In genomic region chr17:65417406-65418221, GRCh38 we compare ENCODE assay signal across 29 cellular contexts.
DNase-seq lines count a peak whose midpoint lies in the region; ATAC-seq, FAIRE-seq and TF ChIP-seq lines count a peak whose summit lies in the region.
"Had no signal": no experiment of that assay in that cellular context is flagged by ENCODE, and none has a peak within 500 bp of the region (broad histone marks: within the 10 kb centered on the region; RNA-seq: fewer than 3 reads in every experiment).

No MANE protein-coding gene starts in this region.

- H2AFZ ChIP-seq in HepG2 (ENCODE audit: low read length): no peak overlapping the region

- intact Hi-C loops in HepG2 (cut with micrococcal nuclease; ENCODE audit: unreplicated experiment) (loop anchor here (5.0 kb wide), 1 partner anchor 380 kb away; no protein-coding TSS in a partner anchor), right lobe of liver (cut with DNase I) (no loop called here), thyroid gland (cut with DNase I) (no loop called here)

- H3K9me3 ChIP-seq in HepG2 (ENCODE audit: low read length): no peaks in the 10 kb centered on the region
- H3K9me3 ChIP-seq in right lobe of liver: no peaks in the 10 kb centered on the region
- no peaks in the 10 kb centered on the region for H3K9me3 ChIP-seq in gastroesophageal sphincter
- H3K9me3 ChIP-seq in thyroid gland: no peaks in the 10 kb centered on the region

- H3K4me1 ChIP-seq in HepG2 (ENCODE audit: insufficient read depth, low read length): no peaks in the 10 kb centered on the region
- H3K4me1 ChIP-seq in right lobe of liver: no peaks in the 10 kb centered on the region
- H3K4me1 ChIP-seq in gastroesophageal sphincter: no peaks in the 10 kb centered on the region
- H3K4me1 ChIP-seq in thyroid gland: no peaks in the 10 kb centered on the region

- TF ChIP-seq CTCF in HepG2 (CRISPR knock-in tag; IDR thresholded peaks at IDR 0.05) (no peak), right lobe of liver (IDR thresholded peaks at IDR 0.05) (no peak), cardiac fibroblast (IDR thresholded peaks at IDR 0.05; ENCODE audit: low read depth, low read length) (no peak), gastroesophageal sphincter (IDR thresholded peaks at IDR 0.05) (no peak), thyroid gland (IDR thresholded peaks at IDR 0.05) (no peak)

- no peak for DNase-seq in HepG2 (ENCODE audit: low spot score)
- DNase-seq in right lobe of liver: no peak
- DNase-seq in cardiac fibroblast (ENCODE audit: low read depth in 2 of 2): peak; percentile 42 to 56
- no peak for DNase-seq in stimulated activated CD4-positive, alpha-beta T cell treated with anti-CD3 and anti-CD28 coated beads, Interleukin-4, amount 100 ng/mL, for 4 hours
- DNase-seq in thyroid gland: no peak
- DNase-seq in activated CD8-positive, alpha-beta memory T cell treated with anti-CD3 and anti-CD28 coated beads, Interleukin-2, amount 50 U/mL, for 4 hours: no peak
- no peak for DNase-seq in NCI-H1092 (lab: John Stamatoyannopoulos, UW)
- DNase-seq: 8988T; activated CD4-positive, alpha-beta T cell treated with anti-CD3 and anti-CD28 coated beads for 1 hour; activated CD8-positive, alpha-beta T cell treated with anti-CD3 and anti-CD28 coated beads for 36 hours; activated naive CD4-positive, alpha-beta T cell treated with anti-CD3 and anti-CD28 coated beads for 36 hours; AML-193; amniotic stem cell; brain microvascular endothelial cell; CD8-positive, alpha-beta T cell; H9; head of caudate nucleus; left ventricle myocardium superior; NCI-H1436; NCI-H226; NCI-H526 treated with DMSO at 0.1 percent for 48 hours; Right ventricle myocardium superior; stimulated activated CD4-positive, alpha-beta T cell treated with anti-CD3 and anti-CD28 coated beads, Interleukin-4, amount 100 ng/mL, for 1 hour had no signal

- no peaks in the 10 kb centered on the region for H3K36me3 ChIP-seq in HepG2 (replicated peaks in 1 of 2; ENCODE audit: control insufficient read depth in 1 of 2, insufficient read depth in 2 of 2, low read length in 2 of 2)
- H3K36me3 ChIP-seq in right lobe of liver: no peaks in the 10 kb centered on the region
- no peaks in the 10 kb centered on the region for H3K36me3 ChIP-seq in gastroesophageal sphincter
- no peaks in the 10 kb centered on the region for H3K36me3 ChIP-seq in thyroid gland
- H3K36me3 ChIP-seq: brain microvascular endothelial cell had no signal

- H3K9ac ChIP-seq in HepG2 (ENCODE audit: insufficient read depth, low read depth, low read length): no peak overlapping the region
- H3K9ac ChIP-seq: KMS-11 had no signal

- FAIRE-seq in HepG2 (lab: Jason Lieb, UNC): no peak
- FAIRE-seq: GM12892, keratinocyte had no signal

- no TSS peak for BruUV-seq in HepG2 (replicated peaks; lab: Mats Ljungman, UMichigan)

- ATAC-seq in HepG2: no peak
- no peak for ATAC-seq in right lobe of liver
- peak; percentile 58 for ATAC-seq in gastroesophageal sphincter
- ATAC-seq: activated CD8-positive, alpha-beta T cell treated with anti-CD3 and anti-CD28 coated beads for 36 hours; CD8-positive, alpha-beta T cell; Panc1 had no signal

- TF ChIP-seq RAD21 in HepG2 (CRISPR knock-in tag; IDR thresholded peaks at IDR 0.05): no peak

- no peaks in the 10 kb centered on the region for H4K20me1 ChIP-seq in HepG2 (ENCODE audit: insufficient read depth, low read length)

- CTCF ChIA-PET in HepG2 (lab: Yijun Ruan, JAX; ENCODE audit: low intra/inter-chr PET ratio, low total read pairs): no interaction called here

- no peak overlapping the region for H3K4me2 ChIP-seq in HepG2 (ENCODE audit: low read depth, low read length)
- H3K4me2 ChIP-seq: KMS-11 had no signal

- H3K4me3 ChIP-seq in HepG2 (replicated peaks in 1 of 3; ENCODE audit: insufficient read depth in 1 of 3, low read depth in 2 of 3, low read length in 3 of 3) (no peak overlapping the region), right lobe of liver (no peak overlapping the region), cardiac fibroblast (replicated peaks in 1 of 2; ENCODE audit: low read depth in 2 of 2, low read length in 2 of 2) (no peak overlapping the region), gastroesophageal sphincter (no peak overlapping the region), thyroid gland (replicated peaks in 1 of 3) (no peak overlapping the region)

- H3K27me3 ChIP-seq in HepG2 (ENCODE audit: control insufficient read depth in 1 of 2, insufficient read depth in 2 of 2, low read length in 2 of 2) (no peaks in the 10 kb centered on the region), right lobe of liver (no peaks in the 10 kb centered on the region), gastroesophageal sphincter (no peaks in the 10 kb centered on the region), thyroid gland (no peaks in the 10 kb centered on the region)
- H3K27me3 ChIP-seq: brain microvascular endothelial cell had no signal

- H3K27ac ChIP-seq in HepG2 (ENCODE audit: extremely low read length, insufficient read depth, low read length) (no peak overlapping the region), right lobe of liver (no peak overlapping the region), gastroesophageal sphincter (no peak overlapping the region), thyroid gland (no peak overlapping the region)
- H3K27ac ChIP-seq: brain microvascular endothelial cell, HL-60, KMS-11 had no signal

- 47% methylated on average over 7 of the region's 7 CpGs for WGBS in HepG2 (ENCODE audit: low lambda C conversion rate)
- WGBS in right lobe of liver (ENCODE audit: insufficient coverage, low coverage, low lambda C conversion rate, missing lambda C conversion rate): 78% methylated on average over 3 of the region's 7 CpGs
- 86 to 90% methylated on average over 4 to 7 of the region's 7 CpGs for WGBS in gastroesophageal sphincter (ENCODE audit: low coverage in 1 of 2), 2 donors
- WGBS in thyroid gland, 2 donors: 90 to 94% methylated on average over 7 of the region's 7 CpGs

- no peak for TF ChIP-seq EP300 in HepG2 (IDR thresholded peaks at IDR 0.05; ENCODE audit: low read depth in 2 of 2, low read length in 2 of 2)
- TF ChIP-seq EP300 in HepG2 (CRISPR knock-in tag; IDR thresholded peaks at IDR 0.05; ENCODE audit: borderline replicate concordance): no peak
- TF ChIP-seq EP300 in gastroesophageal sphincter (IDR thresholded peaks at IDR 0.05): no peak

- POLR2A ChIA-PET in HepG2 (lab: Yijun Ruan, JAX): no interaction called here

- H3K79me2 ChIP-seq in HepG2 (ENCODE audit: insufficient read depth, low read length): no peaks in the 10 kb centered on the region

- TF ChIP-seq POLR2A in HepG2 (IDR thresholded peaks at IDR 0.05; ENCODE audit: insufficient read depth in 1 of 2, low read depth in 2 of 2, low read length in 2 of 2): no peak
- no peak for TF ChIP-seq POLR2A in right lobe of liver (IDR thresholded peaks at IDR 0.05)
- no peak for TF ChIP-seq POLR2A in gastroesophageal sphincter (IDR thresholded peaks at IDR 0.05)
- no peak for TF ChIP-seq POLR2A in thyroid gland (IDR thresholded peaks at IDR 0.05)

- in situ Hi-C loops in HepG2 (cut with HindIII; ENCODE audit: extremely low pct_ligation_motif_present, low pct_unique_long_range_greater_than_20kb): no loop called here

TF ChIP-seq in HepG2, 621 proteins besides CTCF, POLR2A, EP300 and RAD21 (continues in another document):
- no peak for TF ChIP-seq REXO4 (CRISPR knock-in tag; IDR thresholded peaks at IDR 0.05; ENCODE audit: borderline replicate concordance)

Comparison
In these comparisons a context has a peak if more than half of its experiments do, and no peak if none do; other contexts are left out.
1. DNase-seq: peak in cardiac fibroblast (2 of 2); none in HepG2 (single experiment), right lobe of liver (0 of 3), stimulated activated CD4-positive, alpha-beta T cell treated with anti-CD3 and anti-CD28 coated beads, Interleukin-4, amount 100 ng/mL, for 4 hours (0 of 2), thyroid gland (0 of 2), activated CD8-positive, alpha-beta memory T cell treated with anti-CD3 and anti-CD28 coated beads, Interleukin-2, amount 50 U/mL, for 4 hours (single experiment) and NCI-H1092 (single experiment).